Comparison of ENCODE assay signal across 9 cellular contexts in genomic region chr10:11781114-11781513, GRCh38.
"Had no signal": no experiment of that assay in that cellular context is flagged by ENCODE, and none has a peak within 500 bp of the region (broad histone marks: within the 10 kb centered on the region; RNA-seq: fewer than 3 reads in every experiment).

No MANE protein-coding gene starts in this region.

- H3K4me1 ChIP-seq: HAP-1 had no signal

- DNase-seq: GM23248, GOT3, H7, H9, HCEC 1CT, HFFc6 had no signal

- H3K9me3 ChIP-seq: HAP-1 had no signal

- H3K27ac ChIP-seq: GM23248 had no signal

- H3K9me3 Mint-ChIP-seq: HFFc6 had no signal

- H3K4me3 Mint-ChIP-seq: GM23338, H9, HFFc6 had no signal

- H3K27ac Mint-ChIP-seq: GM23338, H9, HFFc6 had no signal

- ATAC-seq: GM23338, HCT116 had no signal

- H3K4me3 ChIP-seq: GM23248, GM23338, HAP-1 had no signal

- H3K36me3 ChIP-seq: HAP-1 had no signal
